10 cellular contexts compared by ENCODE assay signal in genomic region chr19:36030264-36031148, GRCh38. TPM values are rescaled to one million over a fixed set of nuclear protein-coding genes. Genes with fewer than 3 reads are reported as not detected.
A peak's percentile ranks its signal among the peaks of the same experiment; 100 is the strongest.
DNase-seq lines count a peak whose midpoint lies in the region; ATAC-seq and TF ChIP-seq lines count a peak whose summit lies in the region.
"Had no signal": no experiment of that assay in that cellular context is flagged by ENCODE, and none has a peak within 500 bp of the region (broad histone marks: within the 10 kb centered on the region; RNA-seq: fewer than 3 reads in every experiment).

No MANE protein-coding gene starts in this region.

- H3K27ac ChIP-seq in cardiac muscle cell, result no peak overlapping the region
- H3K27ac ChIP-seq: heart right ventricle had no signal

- no peaks in the 10 kb centered on the region for H3K36me3 ChIP-seq in cardiac muscle cell

- ATAC-seq in left ventricle myocardium superior (no peak), GM21447 (IDR thresholded peaks at IDR 0.05; ENCODE audit: unreplicated experiment) (no peak)
- ATAC-seq: CD8-positive, alpha-beta T cell; heart right ventricle had no signal

- TF ChIP-seq CTCF in cardiac muscle cell (IDR thresholded peaks at IDR 0.05; ENCODE audit: low read depth, low read length), result peak; percentile 29

- H3K4me1 ChIP-seq in cardiac muscle cell (ENCODE audit: low read depth), result no peaks in the 10 kb centered on the region

- peak in 1 of 2 donors; percentile 57 for DNase-seq in cardiac muscle cell (ENCODE audit: low read depth in 1 of 2, low spot score in 1 of 2)
- DNase-seq in left ventricle myocardium superior, result no peak
- DNase-seq in cerebellum (ENCODE audit: low spot score), result peak; percentile 64
- DNase-seq in HT-29 (ENCODE audit: low spot score), result no peak
- no peak for DNase-seq in AML-193 (lab: John Stamatoyannopoulos, UW)
- DNase-seq: CD8-positive, alpha-beta T cell; heart right ventricle; NCI-H2107; T-helper 9 cell had no signal

- intact Hi-C loops in left ventricle myocardium superior (cut with micrococcal nuclease), result no loop called here

- H3K9me3 ChIP-seq in cardiac muscle cell (ENCODE audit: low read depth), result no peaks in the 10 kb centered on the region
- H3K9me3 ChIP-seq: heart right ventricle had no signal

- H3K4me3 ChIP-seq in cardiac muscle cell, result no peak overlapping the region
- H3K4me3 ChIP-seq: heart right ventricle had no signal

- H3K27me3 ChIP-seq in cardiac muscle cell, result no peaks in the 10 kb centered on the region

RNA-seq across cellular contexts. Expression of gene CLIP3, which starts 2.2 kb away (rescaled TPM):
- total RNA-seq in cardiac muscle cell (7.1 and 10.9 TPM in 2 replicates), left ventricle myocardium superior (5.0 TPM), cerebellum (30.2 TPM)
- polyA plus RNA-seq in cardiac muscle cell, result 18.9 and 26.4 TPM in 2 replicates
- total RNA-seq in HT-29 (2014; rRNA removed; shearing (Covaris generic)), result 0.13 and 0.31 TPM in 2 replicates

RNA-seq across cellular contexts. Expression of gene ALKBH6, which starts 16.5 kb away (rescaled TPM):
- total RNA-seq in cardiac muscle cell (52.2 and 79.0 TPM in 2 replicates), left ventricle myocardium superior (7.8 TPM), cerebellum (6.3 TPM)
- polyA plus RNA-seq in cardiac muscle cell, result 39.6 and 66.9 TPM in 2 replicates
- 90.6 and 124 TPM in 2 replicates for total RNA-seq in HT-29 (2014; rRNA removed; shearing (Covaris generic))

RNA-seq across cellular contexts. Expression of gene SYNE4, which starts 21.9 kb away (rescaled TPM):
- total RNA-seq in cardiac muscle cell (6.2 and 6.3 TPM in 2 replicates), left ventricle myocardium superior (0.30 TPM), cerebellum (0.36 TPM)
- polyA plus RNA-seq in cardiac muscle cell, result 8.7 and 11.4 TPM in 2 replicates
- total RNA-seq in HT-29 (2014; rRNA removed; shearing (Covaris generic)), result 8.6 and 9.4 TPM in 2 replicates

RNA-seq across cellular contexts. Expression of gene THAP8, which starts 23.6 kb away (rescaled TPM):
- total RNA-seq in cardiac muscle cell (18.9 and 37.0 TPM in 2 replicates), left ventricle myocardium superior (4.0 TPM), cerebellum (1.7 TPM)
- 24.8 and 32.5 TPM in 2 replicates for polyA plus RNA-seq in cardiac muscle cell
- total RNA-seq in HT-29 (2014; rRNA removed; shearing (Covaris generic)), result 4.3 and 7.2 TPM in 2 replicates

RNA-seq across cellular contexts. Expression of gene WDR62, which starts 24.2 kb away (rescaled TPM):
- total RNA-seq in cardiac muscle cell, result 3.9 and 13.4 TPM in 2 replicates
- 2.1 and 9.1 TPM in 2 replicates for polyA plus RNA-seq in cardiac muscle cell
- 28.7 TPM for total RNA-seq in left ventricle myocardium superior
- total RNA-seq in cerebellum, result 4.4 TPM
- total RNA-seq in HT-29 (2014; rRNA removed; shearing (Covaris generic)), result 44.1 and 49.0 TPM in 2 replicates
